Comparison of ENCODE assay signal across 9 cellular contexts in genomic region chr15:53072077-53072476, GRCh38.
DNase-seq lines count a peak whose midpoint lies in the region; ATAC-seq, FAIRE-seq and TF ChIP-seq lines count a peak whose summit lies in the region.
"Had no signal": no experiment of that assay in that cellular context is flagged by ENCODE, and none has a peak within 500 bp of the region (broad histone marks: within the 10 kb centered on the region; RNA-seq: fewer than 3 reads in every experiment).

No MANE protein-coding gene starts in this region.

- TF ChIP-seq POLR2A in GM12891 (IDR thresholded peaks at IDR 0.05; ENCODE audit: low read depth, low read length) (no peak), gastroesophageal sphincter (IDR thresholded peaks at IDR 0.05) (no peak)

- no peak for TF ChIP-seq CTCF in astrocyte of the cerebellum (IDR thresholded peaks at IDR 0.05; ENCODE audit: low read depth, low read length, missing control alignments)
- TF ChIP-seq CTCF in gastroesophageal sphincter (IDR thresholded peaks at IDR 0.05): no peak

- H3K79me1 ChIP-seq in mesenchymal stem cell (replicated peaks; ENCODE audit: low read length, poor library complexity, severe bottlenecking): no peaks in the 10 kb centered on the region

- 33% methylated on average over 3 of the region's 3 CpGs for WGBS in mesenchymal stem cell
- WGBS in gastroesophageal sphincter (ENCODE audit: low coverage in 1 of 2), 2 donors: 0% methylated on average over 3 of the region's 3 CpGs

- H3K27ac ChIP-seq in mesenchymal stem cell (ENCODE audit: low read length, poor library complexity, severe bottlenecking) (no peak overlapping the region), gastroesophageal sphincter (no peak overlapping the region)

- H3K4me2 ChIP-seq in mesenchymal stem cell (ENCODE audit: low read length, poor library complexity, severe bottlenecking): no peak overlapping the region

- no peak overlapping the region for H3K18ac ChIP-seq in mesenchymal stem cell (ENCODE audit: low read depth in 1 of 2, low read length in 2 of 2)

- no peak overlapping the region for H3K4me3 ChIP-seq in astrocyte of the cerebellum (ENCODE audit: low read depth, low read length)
- H3K4me3 ChIP-seq in mesenchymal stem cell (ENCODE audit: insufficient read depth in 1 of 2, low read depth in 1 of 2, low read length in 2 of 2): no peak overlapping the region
- no peak overlapping the region for H3K4me3 ChIP-seq in gastroesophageal sphincter

- H2BK12ac ChIP-seq in mesenchymal stem cell (ENCODE audit: low read length in 2 of 2): no peak overlapping the region

- no peak overlapping the region for H3K9ac ChIP-seq in mesenchymal stem cell (ENCODE audit: low read length)

- H3K4ac ChIP-seq in mesenchymal stem cell (ENCODE audit: low read depth in 1 of 2, low read length in 2 of 2): no peak overlapping the region

- no peaks in the 10 kb centered on the region for H3K9me3 ChIP-seq in mesenchymal stem cell (ENCODE audit: control insufficient read depth, low read length)
- no peaks in the 10 kb centered on the region for H3K9me3 ChIP-seq in gastroesophageal sphincter

- no peak overlapping the region for H2AFZ ChIP-seq in mesenchymal stem cell (ENCODE audit: low read depth, low read length)

- no peak for FAIRE-seq in GM12891 (lab: Jason Lieb, UNC)
- FAIRE-seq: frontal cortex had no signal

- H4K91ac ChIP-seq in mesenchymal stem cell (ENCODE audit: low read length): no peak overlapping the region

- TF ChIP-seq EP300 in gastroesophageal sphincter (IDR thresholded peaks at IDR 0.05): no peak

- no peaks in the 10 kb centered on the region for H3K27me3 ChIP-seq in mesenchymal stem cell (ENCODE audit: control insufficient read depth in 1 of 2, insufficient read depth in 1 of 2, low read length in 2 of 2)
- H3K27me3 ChIP-seq in gastroesophageal sphincter: no peaks in the 10 kb centered on the region

- H3K4me1 ChIP-seq in mesenchymal stem cell (ENCODE audit: control insufficient read depth, insufficient read depth, low read depth, low read length) (peaks cover 4% of the 10 kb centered on the region), gastroesophageal sphincter (no peaks in the 10 kb centered on the region)

- H3K23ac ChIP-seq in mesenchymal stem cell (ENCODE audit: low read length in 2 of 2): no peak overlapping the region

- H2AK5ac ChIP-seq in mesenchymal stem cell (ENCODE audit: low read length, severe bottlenecking): no peak overlapping the region

- no peak overlapping the region for H2BK120ac ChIP-seq in mesenchymal stem cell (ENCODE audit: low read depth, low read length)

- ATAC-seq in HG03159 (IDR thresholded peaks at IDR 0.05; ENCODE audit: unreplicated experiment) (no peak), gastroesophageal sphincter (no peak)

- no peaks in the 10 kb centered on the region for H3K36me3 ChIP-seq in mesenchymal stem cell (ENCODE audit: control insufficient read depth in 1 of 2, insufficient read depth in 2 of 2, low read depth in 1 of 2, low read length in 2 of 2)
- H3K36me3 ChIP-seq in gastroesophageal sphincter: no peaks in the 10 kb centered on the region

- DNase-seq in NCI-H345 (lab: John Stamatoyannopoulos, UW): peak; percentile 20
- no peak for DNase-seq in NCI-H345 treated with DMSO at 0.1 percent for 48 hours (lab: John Stamatoyannopoulos, UW; ENCODE audit: unreplicated experiment)
- DNase-seq in NCI-H1105 treated with DMSO at 0.1 percent for 48 hours (lab: John Stamatoyannopoulos, UW): peak; percentile 76
- peak; percentile 3 for DNase-seq in astrocyte of the cerebellum (ENCODE audit: low read depth)
- DNase-seq in mesenchymal stem cell: peak; percentile 2
- no peak for DNase-seq in GM12891 (ENCODE audit: insufficient read length, low spot score)

- no peak overlapping the region for H2BK5ac ChIP-seq in mesenchymal stem cell (ENCODE audit: low read depth, low read length, poor library complexity, severe bottlenecking)

- H3K14ac ChIP-seq in mesenchymal stem cell (ENCODE audit: low read length in 2 of 2): no peak overlapping the region

- no peak overlapping the region for H2BK15ac ChIP-seq in mesenchymal stem cell (ENCODE audit: low read depth, poor library complexity, severe bottlenecking)

- H4K8ac ChIP-seq in mesenchymal stem cell (ENCODE audit: low read length): no peak overlapping the region

- in situ Hi-C loops in astrocyte of the cerebellum (cut with HindIII; ENCODE audit: low sequenced_read_pairs): no loop called here

TF ChIP-seq in GM12891, 5 proteins besides CTCF, POLR2A, EP300 and RAD21:
- TF ChIP-seq PAX5 (IDR thresholded peaks at IDR 0.05; ENCODE audit: insufficient read depth, low read length, severe bottlenecking) (no peak), POU2F2 (IDR thresholded peaks at IDR 0.05; ENCODE audit: low read depth, low read length) (no peak), SPI1 (IDR thresholded peaks at IDR 0.05; ENCODE audit: low read depth, low read length) (no peak), TAF1 (IDR thresholded peaks at IDR 0.05; ENCODE audit: low read depth, low read length) (no peak)
TF ChIP-seq in GM12891: peak in this region for 0.

Comparison
In these comparisons a context has a peak if more than half of its experiments do, and no peak if none do; other contexts are left out.
1. DNase-seq: peak in NCI-H345 (single experiment), NCI-H1105 treated with DMSO at 0.1 percent for 48 hours (single experiment), astrocyte of the cerebellum (single experiment) and mesenchymal stem cell (single experiment); none in NCI-H345 treated with DMSO at 0.1 percent for 48 hours (single experiment) and GM12891 (single experiment).